9 cellular contexts compared by ENCODE assay signal in genomic region chr16:48596326-48596725, GRCh38. TPM values are rescaled to one million over a fixed set of nuclear protein-coding genes. Genes with fewer than 3 reads are reported as not detected.
DNase-seq lines count a peak whose midpoint lies in the region; ATAC-seq and TF ChIP-seq lines count a peak whose summit lies in the region.
"Had no signal": no experiment of that assay in that cellular context is flagged by ENCODE, and none has a peak within 500 bp of the region (broad histone marks: within the 10 kb centered on the region; RNA-seq: fewer than 3 reads in every experiment).

No MANE protein-coding gene starts in this region.

- no peak overlapping the region for H3K4me3 ChIP-seq in right cardiac atrium (ENCODE audit: low read length)

- peaks cover 14% of the 10 kb centered on the region for H3K4me1 ChIP-seq in right cardiac atrium (ENCODE audit: control insufficient read depth, insufficient read depth, low read length)

- no peaks in the 10 kb centered on the region for H3K27me3 ChIP-seq in right cardiac atrium (ENCODE audit: control insufficient read depth, insufficient read depth)

- ATAC-seq in GM18498 (IDR thresholded peaks at IDR 0.05; ENCODE audit: unreplicated experiment), result peak; percentile 93
- peak; percentile 91 for ATAC-seq in GM21381 (IDR thresholded peaks at IDR 0.05; ENCODE audit: unreplicated experiment)
- peak in 1 of 2 donors; percentile 62 for ATAC-seq in right cardiac atrium
- no peak for ATAC-seq in GM21515 (IDR thresholded peaks at IDR 0.05; ENCODE audit: unreplicated experiment)

- DNase-seq in KBM-7 (peak; percentile 67), right cardiac atrium (no peak), NCI-H2107 treated with DMSO at 0.1 percent for 48 hours (lab: John Stamatoyannopoulos, UW; ENCODE audit: unreplicated experiment) (no peak), NCI-H1105 treated with DMSO at 0.1 percent for 48 hours (lab: John Stamatoyannopoulos, UW) (no peak), RWPE1 (ENCODE audit: low spot score) (no peak)
- DNase-seq: DMS53 had no signal

- H3K27ac ChIP-seq in right cardiac atrium (ENCODE audit: low read length) (peak overlapping the region; percentile 85), RWPE1 (no peak overlapping the region)

- no peaks in the 10 kb centered on the region for H3K9me3 ChIP-seq in right cardiac atrium (ENCODE audit: control insufficient read depth, low read length)

- WGBS in right cardiac atrium, result 58% methylated on average over 3 of the region's 3 CpGs

- TF ChIP-seq CTCF in RWPE1 (conservative IDR thresholded peaks at IDR 0.05; ENCODE audit: low read depth), result no peak

- in situ Hi-C loops in KBM-7 (cut with MboI; ENCODE audit: low pct_unique_long_range_greater_than_20kb, low sequenced_read_pairs), result no loop called here

- POLR2A ChIA-PET in RWPE1 (lab: Yijun Ruan, JAX; ENCODE audit: low non-redundant PET), result no interaction called here

- CTCF ChIA-PET in RWPE1 (lab: Yijun Ruan, JAX), result no interaction called here

- intact Hi-C loops in right cardiac atrium (cut with DNase I), result no loop called here

RNA-seq across cellular contexts. Expression of gene N4BP1, which starts 13.7 kb away (rescaled TPM):
- total RNA-seq in right cardiac atrium, result 10 to 100 TPM; 19.4 to 23.5 (median 20.5) TPM
- polyA plus RNA-seq in right cardiac atrium, result 9.1 TPM
